1 cellular context compared by ENCODE assay signal in the genomic region with DNA sequence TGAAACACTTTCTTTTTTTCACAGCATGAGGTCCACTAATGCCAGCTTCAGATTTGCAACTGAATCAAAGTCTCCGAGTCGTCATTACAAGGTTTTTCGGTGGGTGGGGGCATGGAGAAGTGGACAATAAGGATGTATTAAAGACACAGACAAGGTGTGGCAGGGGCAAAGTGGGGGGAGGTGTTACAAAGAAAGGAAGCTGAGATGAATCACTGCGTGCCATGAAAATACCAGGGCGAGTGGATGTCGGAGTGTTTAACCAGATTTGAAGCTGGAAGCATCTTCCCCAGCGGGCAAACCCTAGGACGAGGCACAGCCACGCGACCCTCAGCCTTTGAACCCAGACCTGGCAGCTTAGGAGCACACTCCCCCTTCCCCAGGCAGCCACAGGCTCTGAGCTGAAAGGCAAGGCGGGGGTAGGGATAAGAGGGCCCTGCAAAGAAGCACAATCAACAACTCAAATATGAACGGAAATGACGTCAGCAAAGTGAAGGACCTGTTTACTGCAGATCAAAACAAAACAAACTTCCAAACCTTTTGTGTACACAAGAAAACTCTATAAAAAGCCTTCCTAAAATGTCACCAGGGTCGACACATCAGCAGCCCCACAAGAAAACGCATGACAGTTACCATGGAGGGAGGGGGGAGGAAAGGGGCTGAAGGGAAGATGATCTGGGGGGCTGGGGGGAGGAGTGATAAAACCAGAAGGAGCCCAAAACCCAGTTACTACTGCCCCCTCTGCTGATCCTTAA.
TF ChIP-seq lines count a peak whose summit lies in the region.

No MANE protein-coding gene starts in this region.

TF ChIP-seq in HepG2, 621 proteins besides CTCF, POLR2A, EP300 and RAD21 (continued from another document and continues in another):
- TF ChIP-seq, protein P1, sequence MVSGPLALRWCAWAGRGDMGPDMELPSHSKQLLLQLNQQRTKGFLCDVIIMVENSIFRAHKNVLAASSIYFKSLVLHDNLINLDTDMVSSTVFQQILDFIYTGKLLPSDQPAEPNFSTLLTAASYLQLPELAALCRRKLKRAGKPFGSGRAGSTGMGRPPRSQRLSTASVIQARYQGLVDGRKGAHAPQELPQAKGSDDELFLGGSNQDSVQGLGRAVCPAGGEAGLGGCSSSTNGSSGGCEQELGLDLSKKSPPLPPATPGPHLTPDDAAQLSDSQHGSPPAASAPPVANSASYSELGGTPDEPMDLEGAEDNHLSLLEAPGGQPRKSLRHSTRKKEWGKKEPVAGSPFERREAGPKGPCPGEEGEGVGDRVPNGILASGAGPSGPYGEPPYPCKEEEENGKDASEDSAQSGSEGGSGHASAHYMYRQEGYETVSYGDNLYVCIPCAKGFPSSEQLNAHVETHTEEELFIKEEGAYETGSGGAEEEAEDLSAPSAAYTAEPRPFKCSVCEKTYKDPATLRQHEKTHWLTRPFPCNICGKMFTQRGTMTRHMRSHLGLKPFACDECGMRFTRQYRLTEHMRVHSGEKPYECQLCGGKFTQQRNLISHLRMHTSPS (CRISPR knock-in tag; IDR thresholded peaks at IDR 0.05; ENCODE audit: low read depth): peak; percentile 90
- TF ChIP-seq TEAD3 (CRISPR knock-in tag; optimal IDR thresholded peaks at IDR 0.05; ENCODE audit: borderline replicate concordance) (peak; percentile 85), ZNF747 (CRISPR knock-in tag; IDR thresholded peaks at IDR 0.05; ENCODE audit: borderline replicate concordance) (0 out of 2 replicates have a peak, but pooled peaks have one; percentile 29), ZNF775 (CRISPR knock-in tag; IDR thresholded peaks at IDR 0.05; ENCODE audit: borderline replicate concordance) (no peak), ELF3 (CRISPR knock-in tag; IDR thresholded peaks at IDR 0.05) (peak; percentile 55), STAT5B (CRISPR knock-in tag; IDR thresholded peaks at IDR 0.05) (no peak), MEF2D (CRISPR knock-in tag; IDR thresholded peaks at IDR 0.05) (peak; percentile 89; the same call in 1 of the 2 replicates), ZNF703 (CRISPR knock-in tag; IDR thresholded peaks at IDR 0.05; ENCODE audit: borderline replicate concordance) (no peak), HIVEP1 (CRISPR knock-in tag; IDR thresholded peaks at IDR 0.05) (peak; percentile 56; the same call in 1 of the 2 replicates), RBFOX2 (IDR thresholded peaks at IDR 0.05; ENCODE audit: low read depth, low read length) (no peak), TOPORS (CRISPR knock-in tag; IDR thresholded peaks at IDR 0.05) (no peak), NFE2L2 (IDR thresholded peaks at IDR 0.05; ENCODE audit: low read length) (no peak), SMYD3 (CRISPR knock-in tag; IDR thresholded peaks at IDR 0.05) (peak; percentile 61; the same call in 1 of the 2 replicates), RFX5 (IDR thresholded peaks at IDR 0.05; ENCODE audit: low read depth, low read length) (no peak), CC2D1A (CRISPR knock-in tag; IDR thresholded peaks at IDR 0.05) (no peak), ZNF781 (CRISPR knock-in tag; IDR thresholded peaks at IDR 0.05; ENCODE audit: borderline replicate concordance, not compliant biosample characterization) (peak; percentile 68), YEATS4 (CRISPR knock-in tag; IDR thresholded peaks at IDR 0.05; ENCODE audit: borderline replicate concordance) (peak; percentile 53), HOXA7 (CRISPR knock-in tag; IDR thresholded peaks at IDR 0.05) (no peak), SP4 (CRISPR knock-in tag; IDR thresholded peaks at IDR 0.05) (no peak), SRY (CRISPR knock-in tag; IDR thresholded peaks at IDR 0.05) (no peak), FOXK1 (CRISPR knock-in tag; IDR thresholded peaks at IDR 0.05; ENCODE audit: borderline replicate concordance, low read depth) (peak; percentile 85; the same call in 1 of the 2 replicates), ARID2 (CRISPR knock-in tag; IDR thresholded peaks at IDR 0.05; ENCODE audit: borderline replicate concordance) (peak; percentile 41; the same call in 1 of the 2 replicates), PHB2 (IDR thresholded peaks at IDR 0.05; ENCODE audit: partially characterized antibody) (no peak), ATF1 (CRISPR knock-in tag; IDR thresholded peaks at IDR 0.05) (peak; percentile 85), PAX8 (CRISPR knock-in tag; IDR thresholded peaks at IDR 0.05; ENCODE audit: borderline replicate concordance) (no peak), PHF8 (CRISPR knock-in tag; IDR thresholded peaks at IDR 0.05) (peak; percentile 38; the same call in 1 of the 2 replicates), ZNF543 (CRISPR knock-in tag; IDR thresholded peaks at IDR 0.05) (0 out of 2 replicates have a peak, but pooled peaks have one; percentile 34), ZNF724P (CRISPR knock-in tag; IDR thresholded peaks at IDR 0.05; ENCODE audit: borderline replicate concordance) (no peak), ZNF432 (CRISPR knock-in tag; IDR thresholded peaks at IDR 0.05; ENCODE audit: borderline replicate concordance) (no peak), ERF (CRISPR knock-in tag; IDR thresholded peaks at IDR 0.05) (no peak; the same call in 1 of the 2 replicates), ZBTB7A (CRISPR knock-in tag; IDR thresholded peaks at IDR 0.05) (peak; percentile 93; the same call in 1 of the 2 replicates), ELF4 (CRISPR knock-in tag; IDR thresholded peaks at IDR 0.05; ENCODE audit: borderline replicate concordance) (no peak), ISL2 (CRISPR knock-in tag; IDR thresholded peaks at IDR 0.05) (peak; percentile 21; the same call in 1 of the 2 replicates), TGIF2 (CRISPR knock-in tag; IDR thresholded peaks at IDR 0.05) (0 out of 2 replicates have a peak, but pooled peaks have one; percentile 26), ZNF530 (CRISPR knock-in tag; IDR thresholded peaks at IDR 0.05; ENCODE audit: low read depth) (no peak), MYNN (CRISPR knock-in tag; IDR thresholded peaks at IDR 0.05; ENCODE audit: low read depth) (no peak), ZNF878 (CRISPR knock-in tag; IDR thresholded peaks at IDR 0.05) (peak; percentile 85), SP140L (CRISPR knock-in tag; IDR thresholded peaks at IDR 0.05; ENCODE audit: borderline replicate concordance) (no peak), ZNF567 (CRISPR knock-in tag; IDR thresholded peaks at IDR 0.05; ENCODE audit: borderline replicate concordance) (no peak), ETV6 (CRISPR knock-in tag; conservative IDR thresholded peaks at IDR 0.05) (no peak)
- TF ChIP-seq, protein P2, sequence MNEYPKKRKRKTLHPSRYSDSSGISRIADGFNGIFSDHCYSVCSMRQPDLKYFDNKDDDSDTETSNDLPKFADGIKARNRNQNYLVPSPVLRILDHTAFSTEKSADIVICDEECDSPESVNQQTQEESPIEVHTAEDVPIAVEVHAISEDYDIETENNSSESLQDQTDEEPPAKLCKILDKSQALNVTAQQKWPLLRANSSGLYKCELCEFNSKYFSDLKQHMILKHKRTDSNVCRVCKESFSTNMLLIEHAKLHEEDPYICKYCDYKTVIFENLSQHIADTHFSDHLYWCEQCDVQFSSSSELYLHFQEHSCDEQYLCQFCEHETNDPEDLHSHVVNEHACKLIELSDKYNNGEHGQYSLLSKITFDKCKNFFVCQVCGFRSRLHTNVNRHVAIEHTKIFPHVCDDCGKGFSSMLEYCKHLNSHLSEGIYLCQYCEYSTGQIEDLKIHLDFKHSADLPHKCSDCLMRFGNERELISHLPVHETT (CRISPR knock-in tag; conservative IDR thresholded peaks at IDR 0.05): no peak
- TF ChIP-seq, protein P3, sequence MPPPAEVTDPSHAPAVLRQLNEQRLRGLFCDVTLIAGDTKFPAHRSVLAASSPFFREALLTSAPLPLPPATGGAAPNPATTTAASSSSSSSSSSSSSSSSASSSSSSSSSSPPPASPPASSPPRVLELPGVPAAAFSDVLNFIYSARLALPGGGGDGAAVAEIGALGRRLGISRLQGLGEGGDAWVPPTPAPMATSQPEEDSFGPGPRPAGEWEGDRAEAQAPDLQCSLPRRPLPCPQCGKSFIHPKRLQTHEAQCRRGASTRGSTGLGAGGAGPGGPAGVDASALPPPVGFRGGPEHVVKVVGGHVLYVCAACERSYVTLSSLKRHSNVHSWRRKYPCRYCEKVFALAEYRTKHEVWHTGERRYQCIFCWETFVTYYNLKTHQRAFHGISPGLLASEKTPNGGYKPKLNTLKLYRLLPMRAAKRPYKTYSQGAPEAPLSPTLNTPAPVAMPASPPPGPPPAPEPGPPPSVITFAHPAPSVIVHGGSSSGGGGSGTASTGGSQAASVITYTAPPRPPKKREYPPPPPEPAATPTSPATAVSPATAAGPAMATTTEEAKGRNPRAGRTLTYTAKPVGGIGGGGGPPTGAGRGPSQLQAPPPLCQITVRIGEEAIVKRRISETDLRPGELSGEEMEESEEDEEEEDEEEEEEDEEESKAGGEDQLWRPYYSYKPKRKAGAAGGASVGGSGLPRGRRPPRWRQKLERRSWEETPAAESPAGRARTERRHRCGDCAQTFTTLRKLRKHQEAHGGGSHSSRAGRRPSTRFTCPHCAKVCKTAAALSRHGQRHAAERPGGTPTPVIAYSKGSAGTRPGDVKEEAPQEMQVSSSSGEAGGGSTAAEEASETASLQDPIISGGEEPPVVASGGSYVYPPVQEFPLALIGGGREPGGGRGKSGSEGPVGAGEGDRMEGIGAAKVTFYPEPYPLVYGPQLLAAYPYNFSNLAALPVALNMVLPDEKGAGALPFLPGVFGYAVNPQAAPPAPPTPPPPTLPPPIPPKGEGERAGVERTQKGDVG (CRISPR knock-in tag; IDR thresholded peaks at IDR 0.05; ENCODE audit: borderline replicate concordance): 0 out of 2 replicates have a peak, but pooled peaks have one; percentile 26
- TF ChIP-seq, protein P4, sequence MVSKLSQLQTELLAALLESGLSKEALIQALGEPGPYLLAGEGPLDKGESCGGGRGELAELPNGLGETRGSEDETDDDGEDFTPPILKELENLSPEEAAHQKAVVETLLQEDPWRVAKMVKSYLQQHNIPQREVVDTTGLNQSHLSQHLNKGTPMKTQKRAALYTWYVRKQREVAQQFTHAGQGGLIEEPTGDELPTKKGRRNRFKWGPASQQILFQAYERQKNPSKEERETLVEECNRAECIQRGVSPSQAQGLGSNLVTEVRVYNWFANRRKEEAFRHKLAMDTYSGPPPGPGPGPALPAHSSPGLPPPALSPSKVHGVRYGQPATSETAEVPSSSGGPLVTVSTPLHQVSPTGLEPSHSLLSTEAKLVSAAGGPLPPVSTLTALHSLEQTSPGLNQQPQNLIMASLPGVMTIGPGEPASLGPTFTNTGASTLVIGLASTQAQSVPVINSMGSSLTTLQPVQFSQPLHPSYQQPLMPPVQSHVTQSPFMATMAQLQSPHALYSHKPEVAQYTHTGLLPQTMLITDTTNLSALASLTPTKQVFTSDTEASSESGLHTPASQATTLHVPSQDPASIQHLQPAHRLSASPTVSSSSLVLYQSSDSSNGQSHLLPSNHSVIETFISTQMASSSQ (IDR thresholded peaks at IDR 0.05; ENCODE audit: low read depth): no peak
- TF ChIP-seq, protein P4 (CRISPR knock-in tag; IDR thresholded peaks at IDR 0.05; ENCODE audit: borderline replicate concordance): peak; percentile 37; the same call in 1 of the 2 replicates
- TF ChIP-seq, protein P5, sequence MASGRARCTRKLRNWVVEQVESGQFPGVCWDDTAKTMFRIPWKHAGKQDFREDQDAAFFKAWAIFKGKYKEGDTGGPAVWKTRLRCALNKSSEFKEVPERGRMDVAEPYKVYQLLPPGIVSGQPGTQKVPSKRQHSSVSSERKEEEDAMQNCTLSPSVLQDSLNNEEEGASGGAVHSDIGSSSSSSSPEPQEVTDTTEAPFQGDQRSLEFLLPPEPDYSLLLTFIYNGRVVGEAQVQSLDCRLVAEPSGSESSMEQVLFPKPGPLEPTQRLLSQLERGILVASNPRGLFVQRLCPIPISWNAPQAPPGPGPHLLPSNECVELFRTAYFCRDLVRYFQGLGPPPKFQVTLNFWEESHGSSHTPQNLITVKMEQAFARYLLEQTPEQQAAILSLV (CRISPR knock-in tag; IDR thresholded peaks at IDR 0.05; ENCODE audit: borderline replicate concordance): peak; percentile 93
- TF ChIP-seq, protein P6, sequence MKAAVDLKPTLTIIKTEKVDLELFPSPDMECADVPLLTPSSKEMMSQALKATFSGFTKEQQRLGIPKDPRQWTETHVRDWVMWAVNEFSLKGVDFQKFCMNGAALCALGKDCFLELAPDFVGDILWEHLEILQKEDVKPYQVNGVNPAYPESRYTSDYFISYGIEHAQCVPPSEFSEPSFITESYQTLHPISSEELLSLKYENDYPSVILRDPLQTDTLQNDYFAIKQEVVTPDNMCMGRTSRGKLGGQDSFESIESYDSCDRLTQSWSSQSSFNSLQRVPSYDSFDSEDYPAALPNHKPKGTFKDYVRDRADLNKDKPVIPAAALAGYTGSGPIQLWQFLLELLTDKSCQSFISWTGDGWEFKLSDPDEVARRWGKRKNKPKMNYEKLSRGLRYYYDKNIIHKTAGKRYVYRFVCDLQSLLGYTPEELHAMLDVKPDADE (CRISPR knock-in tag; IDR thresholded peaks at IDR 0.05): no peak
- TF ChIP-seq, protein P7, sequence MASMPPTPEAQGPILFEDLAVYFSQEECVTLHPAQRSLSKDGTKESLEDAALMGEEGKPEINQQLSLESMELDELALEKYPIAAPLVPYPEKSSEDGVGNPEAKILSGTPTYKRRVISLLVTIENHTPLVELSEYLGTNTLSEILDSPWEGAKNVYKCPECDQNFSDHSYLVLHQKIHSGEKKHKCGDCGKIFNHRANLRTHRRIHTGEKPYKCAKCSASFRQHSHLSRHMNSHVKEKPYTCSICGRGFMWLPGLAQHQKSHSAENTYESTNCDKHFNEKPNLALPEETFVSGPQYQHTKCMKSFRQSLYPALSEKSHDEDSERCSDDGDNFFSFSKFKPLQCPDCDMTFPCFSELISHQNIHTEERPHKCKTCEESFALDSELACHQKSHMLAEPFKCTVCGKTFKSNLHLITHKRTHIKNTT (CRISPR knock-in tag; IDR thresholded peaks at IDR 0.05): no peak
- TF ChIP-seq, protein P8, sequence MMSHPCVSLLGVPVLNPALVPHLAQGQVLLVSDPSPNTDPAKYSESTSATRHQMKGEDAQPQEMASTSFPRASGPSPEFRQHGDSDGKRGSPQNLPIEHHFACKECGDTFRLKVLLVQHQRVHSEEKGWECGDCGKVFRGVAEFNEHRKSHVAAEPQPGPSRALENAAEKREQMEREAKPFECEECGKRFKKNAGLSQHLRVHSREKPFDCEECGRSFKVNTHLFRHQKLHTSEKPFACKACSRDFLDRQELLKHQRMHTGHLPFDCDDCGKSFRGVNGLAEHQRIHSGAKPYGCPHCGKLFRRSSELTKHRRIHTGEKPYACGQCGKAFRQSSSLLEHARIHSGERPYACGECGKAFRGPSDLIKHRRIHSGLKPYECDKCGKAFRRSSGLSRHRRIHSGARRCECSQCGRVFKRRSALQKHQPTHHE (CRISPR knock-in tag; IDR thresholded peaks at IDR 0.05; ENCODE audit: borderline replicate concordance): 0 out of 2 replicates have a peak, but pooled peaks have one; percentile 26
- TF ChIP-seq, protein P9, sequence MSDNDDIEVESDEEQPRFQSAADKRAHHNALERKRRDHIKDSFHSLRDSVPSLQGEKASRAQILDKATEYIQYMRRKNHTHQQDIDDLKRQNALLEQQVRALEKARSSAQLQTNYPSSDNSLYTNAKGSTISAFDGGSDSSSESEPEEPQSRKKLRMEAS (IDR thresholded peaks at IDR 0.05): peak; percentile 82
